In genomic region chr17:62064029-62064790, GRCh38 we compare ENCODE assay signal across 8 cellular contexts. TPM values are rescaled to one million over a fixed set of nuclear protein-coding genes. Genes with fewer than 3 reads are reported as not detected.
A peak's percentile ranks its signal among the peaks of the same experiment; 100 is the strongest.
DNase-seq lines count a peak whose midpoint lies in the region; ATAC-seq and TF ChIP-seq lines count a peak whose summit lies in the region.

No MANE protein-coding gene starts in this region.

- peaks cover 31% of the 10 kb centered on the region for H3K4me1 Mint-ChIP-seq in activated T-helper 17 cell treated with anti-CD3 and anti-CD28 coated beads, Interleukin-2, amount 50 U/mL, for 72 hours

- DNase-seq in CD1c-positive myeloid dendritic cell (ENCODE audit: extremely low spot score) (peak; percentile 27), HPDE6-E6E7 (ENCODE audit: extremely low spot score) (peak; percentile 25), hepatocyte (ENCODE audit: low spot score) (no peak), GM13976 (ENCODE audit: low spot score) (no peak), nucleus accumbens (lab: John Stamatoyannopoulos, UW) (no peak)

- H3K27ac ChIP-seq in hepatocyte (peak overlapping the region; percentile 80), skin epidermis (peak overlapping the region in 20 of 21 experiments; percentile 72 to 100 (median 99))

- H3K27me3 Mint-ChIP-seq in activated T-helper 17 cell treated with anti-CD3 and anti-CD28 coated beads, Interleukin-2, amount 50 U/mL, for 72 hours: no peaks in the 10 kb centered on the region

- 0% methylated on average over 5 of the region's 5 CpGs for WGBS in hepatocyte (ENCODE audit: low lambda C conversion rate, missing lambda C conversion rate)

- TF ChIP-seq CTCF in hepatocyte (IDR thresholded peaks at IDR 0.05; ENCODE audit: poor library complexity) (no peak), GM13976 (IDR thresholded peaks at IDR 0.05; ENCODE audit: borderline replicate concordance, control extremely low read depth, extremely low read depth, insufficient read depth, missing control alignments) (no peak)

- peak overlapping the region; percentile 57 for H2AFZ ChIP-seq in hepatocyte

- ATAC-seq in activated T-helper 17 cell treated with anti-CD3 and anti-CD28 coated beads, Interleukin-2, amount 50 U/mL, for 72 hours (replicated peaks): peak; percentile 37
- ATAC-seq in GM19395 (IDR thresholded peaks at IDR 0.05; ENCODE audit: unreplicated experiment): no peak

- H3K27me3 ChIP-seq in hepatocyte: no peaks in the 10 kb centered on the region

- no peaks in the 10 kb centered on the region for H3K9me2 ChIP-seq in hepatocyte (replicated peaks; ENCODE audit: insufficient read depth)

- H4K20me1 ChIP-seq in hepatocyte (ENCODE audit: insufficient read depth, poor library complexity, severe bottlenecking): peaks cover 58% of the 10 kb centered on the region

- no peaks in the 10 kb centered on the region for H3K36me3 ChIP-seq in hepatocyte (replicated peaks; ENCODE audit: insufficient read depth, low read depth)

- no peaks in the 10 kb centered on the region for H3K9me3 Mint-ChIP-seq in activated T-helper 17 cell treated with anti-CD3 and anti-CD28 coated beads, Interleukin-2, amount 50 U/mL, for 72 hours

- H3K4me3 ChIP-seq in hepatocyte: peak overlapping the region; percentile 51
- H3K4me3 ChIP-seq in skin epidermis: peak overlapping the region; percentile 74 to 99 (median 89)

- peak overlapping the region; percentile 86 for H3K4me2 ChIP-seq in hepatocyte

- peaks cover 63% of the 10 kb centered on the region for H3K36me3 Mint-ChIP-seq in activated T-helper 17 cell treated with anti-CD3 and anti-CD28 coated beads, Interleukin-2, amount 50 U/mL, for 72 hours (ENCODE audit: low read depth)

- H3K4me3 Mint-ChIP-seq in activated T-helper 17 cell treated with anti-CD3 and anti-CD28 coated beads, Interleukin-2, amount 50 U/mL, for 72 hours: peak overlapping the region; percentile 100

- no peaks in the 10 kb centered on the region for H3K9me3 ChIP-seq in hepatocyte (ENCODE audit: low read depth)

- peaks cover 15% of the 10 kb centered on the region for H3K4me1 ChIP-seq in hepatocyte (ENCODE audit: insufficient read depth)

- H3K27ac Mint-ChIP-seq in activated T-helper 17 cell treated with anti-CD3 and anti-CD28 coated beads, Interleukin-2, amount 50 U/mL, for 72 hours: peak overlapping the region; percentile 99

- H3K79me2 ChIP-seq in hepatocyte: peaks cover 61% of the 10 kb centered on the region

- in situ Hi-C loops in GM13976 (cut with MboI; ENCODE audit: low sequenced_read_pairs, unreplicated experiment): no loop called here

RNA-seq across cellular contexts. Expression of gene MED13, which starts 0.9 kb away (rescaled TPM):
- total RNA-seq in activated T-helper 17 cell treated with anti-CD3 and anti-CD28 coated beads, Interleukin-2, amount 50 U/mL, for 72 hours: 10 to 100 TPM; 48.9 to 51.3 TPM
- 49.7 and 51.2 TPM in 2 replicates for total RNA-seq in hepatocyte
- 4.7 and 6.6 TPM in 2 replicates for polyA plus RNA-seq in hepatocyte

Comparison
In these comparisons a context has a peak if more than half of its experiments do, and no peak if none do; other contexts are left out.
1. DNase-seq: peak in CD1c-positive myeloid dendritic cell (single experiment) and HPDE6-E6E7 (single experiment); none in hepatocyte (single experiment), GM13976 (single experiment) and nucleus accumbens (0 of 56).